In genomic region chr7:117630501-117630900, GRCh38 we compare ENCODE assay signal across 19 cellular contexts.
A peak's percentile ranks its signal among the peaks of the same experiment; 100 is the strongest.
DNase-seq lines count a peak whose midpoint lies in the region; ATAC-seq, FAIRE-seq and TF ChIP-seq lines count a peak whose summit lies in the region.
"Had no signal": no experiment of that assay in that cellular context is flagged by ENCODE, and none has a peak within 500 bp of the region (broad histone marks: within the 10 kb centered on the region; RNA-seq: fewer than 3 reads in every experiment).

No MANE protein-coding gene starts in this region.

- no TSS peak for BruUV-seq in GM12878 (replicated peaks; lab: Mats Ljungman, UMichigan)

- H2AFZ ChIP-seq in GM12878 (ENCODE audit: control insufficient read depth, low read depth, low read length) = peak overlapping the region; percentile 55

- in situ Hi-C loops in KBM-7 (cut with MboI; ENCODE audit: low pct_unique_long_range_greater_than_20kb, low sequenced_read_pairs) = no loop called here
- in situ Hi-C loops in GM12878 (cut with MboI) = no loop called here

- TF ChIP-seq CTCF in activated CD8-positive, alpha-beta T cell treated with anti-CD3 and anti-CD28 coated beads for 36 hours (IDR thresholded peaks at IDR 0.05) = no peak
- TF ChIP-seq CTCF in GM12878 (IDR thresholded peaks at IDR 0.05 in 2 of 3, conservative IDR thresholded peaks at IDR 0.05 in 1 of 3; ENCODE audit: control insufficient read depth in 2 of 3, extremely low read depth in 1 of 3, insufficient read depth in 1 of 3, low read depth in 3 of 3, low read length in 3 of 3) = no peak

- H3K36me3 ChIP-seq in GM12878 (ENCODE audit: control insufficient read depth in 2 of 2, insufficient read depth in 2 of 2, low read length in 1 of 2) = no peaks in the 10 kb centered on the region
- H3K36me3 ChIP-seq: stomach, uterus had no signal

- intact Hi-C loops in activated CD8-positive, alpha-beta T cell treated with anti-CD3 and anti-CD28 coated beads for 36 hours (cut with micrococcal nuclease) = no loop called here
- intact Hi-C loops in GM12878 (cut with micrococcal nuclease; ENCODE audit: unreplicated experiment) = no loop called here

- SMC1A ChIA-PET in GM12878 (lab: Charles Lee; ENCODE audit: uncharacterized antibody, unreplicated experiment) = interaction anchor here (0.8 to 1.4 kb wide), 5 partner anchors 14 to 64 kb away, joined by 3 to 4 read pairs (median 4); no protein-coding TSS in a partner anchor

- no peak for DNase-seq in activated CD8-positive, alpha-beta T cell treated with anti-CD3 and anti-CD28 coated beads, Interleukin-2, amount 10 ng/mL, durations not matched to agents 7 days and 5 days
- no peak for DNase-seq in activated CD8-positive, alpha-beta T cell treated with anti-CD3 and anti-CD28 coated beads for 36 hours
- DNase-seq in KBM-7 (peak; percentile 63), GM12878 (ENCODE audit: low read depth, low spot score) (no peak)
- no peak for DNase-seq in stimulated activated effector memory CD8-positive, alpha-beta T cell treated with anti-CD3 and anti-CD28 coated beads, Interleukin-12 subunit alpha, Interleukin-12 subunit beta, amount 100 ng/mL, for 72 hours (ENCODE audit: low spot score in 2 of 2)
- no peak for DNase-seq in activated CD4-positive, CD25-positive, alpha-beta regulatory T cell (lab: John Stamatoyannopoulos, UW)
- DNase-seq: activated CD4-positive, alpha-beta T cell treated with anti-CD3 and anti-CD28 coated beads, Interleukin-2, amount 50 U/mL, for 48 hours; activated T-cell treated with anti-CD3 and anti-CD28 coated beads, Interleukin-2, amount 50 U/mL, for 48 hours; CD8-positive, alpha-beta memory T cell; foreskin fibroblast; NCI-H2227 treated with DMSO at 0.1 percent for 48 hours; SHP77; stomach; uterus had no signal

- no peak overlapping the region for H3K9ac ChIP-seq in GM12878 (ENCODE audit: control insufficient read depth, insufficient read depth, low read length)

- TF ChIP-seq RAD21 in GM12878 (IDR thresholded peaks at IDR 0.05; ENCODE audit: insufficient read depth, low read depth, low read length) = no peak

- no peak overlapping the region for H3K4me3 Mint-ChIP-seq in activated CD8-positive, alpha-beta T cell treated with anti-CD3 and anti-CD28 coated beads, Interleukin-2, amount 10 ng/mL, durations not matched to agents 7 days and 5 days
- H3K4me3 Mint-ChIP-seq in activated CD8-positive, alpha-beta T cell treated with anti-CD3 and anti-CD28 coated beads for 36 hours = no peak overlapping the region
- H3K4me3 Mint-ChIP-seq in stimulated activated effector memory CD8-positive, alpha-beta T cell treated with anti-CD3 and anti-CD28 coated beads, Interleukin-12 subunit alpha, Interleukin-12 subunit beta, amount 100 ng/mL, for 72 hours = no peak overlapping the region
- H3K4me3 Mint-ChIP-seq: CD8-positive, alpha-beta memory T cell; central memory CD8-positive, alpha-beta T cell; memory B cell had no signal

- H3K4me2 ChIP-seq in GM12878 (ENCODE audit: control insufficient read depth, insufficient read depth) = no peak overlapping the region

- FAIRE-seq in GM12878 (lab: Jason Lieb, UNC) = no peak
- FAIRE-seq: GM18507 had no signal

- H3K27me3 ChIP-seq in GM12878 (replicated peaks in 1 of 2; ENCODE audit: control insufficient read depth in 2 of 2, insufficient read depth in 2 of 2, low read length in 1 of 2) = no peaks in the 10 kb centered on the region
- H3K27me3 ChIP-seq: stomach, uterus had no signal

- WGBS in GM12878 (ENCODE audit: insufficient coverage, insufficient replicate concordance, low lambda C conversion rate, missing lambda C conversion rate) = 34% methylated on average over 4 of the region's 4 CpGs

- peaks cover 4% of the 10 kb centered on the region for H3K4me1 Mint-ChIP-seq in activated CD8-positive, alpha-beta T cell treated with anti-CD3 and anti-CD28 coated beads, Interleukin-2, amount 10 ng/mL, durations not matched to agents 7 days and 5 days (ENCODE audit: low read depth)
- H3K4me1 Mint-ChIP-seq in activated CD8-positive, alpha-beta T cell treated with anti-CD3 and anti-CD28 coated beads for 36 hours (ENCODE audit: low read depth) = no peaks in the 10 kb centered on the region
- H3K4me1 Mint-ChIP-seq in stimulated activated effector memory CD8-positive, alpha-beta T cell treated with anti-CD3 and anti-CD28 coated beads, Interleukin-12 subunit alpha, Interleukin-12 subunit beta, amount 100 ng/mL, for 72 hours = no peaks in the 10 kb centered on the region
- H3K4me1 Mint-ChIP-seq: CD8-positive, alpha-beta memory T cell; central memory CD8-positive, alpha-beta T cell; memory B cell had no signal

- RAD21 ChIA-PET in GM12878 (lab: Charles Lee; ENCODE audit: unreplicated experiment) = no interaction called here

- H3K4me1 ChIP-seq in GM12878 (ENCODE audit: control insufficient read depth, insufficient read depth, low read length) = peaks cover 4% of the 10 kb centered on the region; the same call in 1 of the 2 replicates
- H3K4me1 ChIP-seq: uterus had no signal

- H3K9me3 ChIP-seq in GM12878 (replicated peaks; ENCODE audit: control insufficient read depth, insufficient read depth, low read length) = peaks cover 5% of the 10 kb centered on the region; the same call in 2 of the 3 replicates
- H3K9me3 ChIP-seq: stomach, uterus had no signal

- H3K4me3 ChIP-seq in GM12878 = no peak overlapping the region
- H3K4me3 ChIP-seq: stomach, uterus had no signal

- no peaks in the 10 kb centered on the region for H3K36me3 Mint-ChIP-seq in activated CD8-positive, alpha-beta T cell treated with anti-CD3 and anti-CD28 coated beads, Interleukin-2, amount 10 ng/mL, durations not matched to agents 7 days and 5 days (ENCODE audit: low read depth)
- H3K36me3 Mint-ChIP-seq in activated CD8-positive, alpha-beta T cell treated with anti-CD3 and anti-CD28 coated beads for 36 hours (ENCODE audit: low read depth) = no peaks in the 10 kb centered on the region
- H3K36me3 Mint-ChIP-seq in stimulated activated effector memory CD8-positive, alpha-beta T cell treated with anti-CD3 and anti-CD28 coated beads, Interleukin-12 subunit alpha, Interleukin-12 subunit beta, amount 100 ng/mL, for 72 hours = no peaks in the 10 kb centered on the region
- H3K36me3 Mint-ChIP-seq: CD8-positive, alpha-beta memory T cell; memory B cell had no signal

- TF ChIP-seq EP300 in GM12878 (IDR thresholded peaks at IDR 0.05; ENCODE audit: borderline replicate concordance in 1 of 2, control insufficient read depth in 1 of 2, low read depth in 2 of 2, low read length in 2 of 2) = no peak

- POLR2A ChIA-PET in activated CD8-positive, alpha-beta T cell treated with anti-CD3 and anti-CD28 coated beads, Interleukin-2, amount 10 ng/mL, durations not matched to agents 7 days and 5 days (lab: Charles Lee) = no interaction called here
- POLR2A ChIA-PET in activated CD8-positive, alpha-beta T cell treated with anti-CD3 and anti-CD28 coated beads for 36 hours (lab: Charles Lee) = no interaction called here
- POLR2A ChIA-PET in GM12878 (lab: Charles Lee) = no interaction called here

- H3K27ac ChIP-seq in GM12878 (ENCODE audit: control insufficient read depth, insufficient read depth) = peak overlapping the region; percentile 50
- H3K27ac ChIP-seq: stomach, uterus had no signal

- ATAC-seq in activated CD8-positive, alpha-beta T cell treated with anti-CD3 and anti-CD28 coated beads, Interleukin-2, amount 10 ng/mL, durations not matched to agents 7 days and 5 days = no peak
- no peak for ATAC-seq in activated CD8-positive, alpha-beta T cell treated with anti-CD3 and anti-CD28 coated beads for 36 hours
- ATAC-seq in GM12878 = peak; percentile 50
- ATAC-seq in stimulated activated effector memory CD8-positive, alpha-beta T cell treated with anti-CD3 and anti-CD28 coated beads, Interleukin-12 subunit alpha, Interleukin-12 subunit beta, amount 100 ng/mL, for 72 hours = no peak
- no peak for ATAC-seq in GM21528 (IDR thresholded peaks at IDR 0.05; ENCODE audit: low FRiP score, unreplicated experiment)
- ATAC-seq in GM21390 (IDR thresholded peaks at IDR 0.05; ENCODE audit: unreplicated experiment) = no peak

- H4K20me1 ChIP-seq in GM12878 (ENCODE audit: control insufficient read depth, insufficient read depth) = no peaks in the 10 kb centered on the region

- no peak for TF ChIP-seq POLR2A in GM12878 (IDR thresholded peaks at IDR 0.05; ENCODE audit: low read depth, low read length)

- H3K79me2 ChIP-seq in GM12878 (ENCODE audit: control insufficient read depth, insufficient read depth, low read length) = no peaks in the 10 kb centered on the region

- H3K9me3 Mint-ChIP-seq in activated CD8-positive, alpha-beta T cell treated with anti-CD3 and anti-CD28 coated beads, Interleukin-2, amount 10 ng/mL, durations not matched to agents 7 days and 5 days (ENCODE audit: insufficient read depth) = no peaks in the 10 kb centered on the region
- no peaks in the 10 kb centered on the region for H3K9me3 Mint-ChIP-seq in activated CD8-positive, alpha-beta T cell treated with anti-CD3 and anti-CD28 coated beads for 36 hours
- peaks cover 2% of the 10 kb centered on the region for H3K9me3 Mint-ChIP-seq in stimulated activated effector memory CD8-positive, alpha-beta T cell treated with anti-CD3 and anti-CD28 coated beads, Interleukin-12 subunit alpha, Interleukin-12 subunit beta, amount 100 ng/mL, for 72 hours

- CTCF ChIA-PET in activated CD8-positive, alpha-beta T cell treated with anti-CD3 and anti-CD28 coated beads, Interleukin-2, amount 10 ng/mL, durations not matched to agents 7 days and 5 days (lab: Charles Lee) = no interaction called here
- CTCF ChIA-PET in activated CD8-positive, alpha-beta T cell treated with anti-CD3 and anti-CD28 coated beads for 36 hours (lab: Charles Lee) = no interaction called here
- CTCF ChIA-PET in GM12878 (lab: Yijun Ruan, JAX) = interaction anchor here (1.7 kb wide), 1 partner anchor 14 kb away, joined by 4 read pairs; no protein-coding TSS in a partner anchor

- peak overlapping the region; percentile 32 for H3K27ac Mint-ChIP-seq in activated CD8-positive, alpha-beta T cell treated with anti-CD3 and anti-CD28 coated beads, Interleukin-2, amount 10 ng/mL, durations not matched to agents 7 days and 5 days
- no peak overlapping the region for H3K27ac Mint-ChIP-seq in activated CD8-positive, alpha-beta T cell treated with anti-CD3 and anti-CD28 coated beads for 36 hours
- peak overlapping the region; percentile 26 for H3K27ac Mint-ChIP-seq in stimulated activated effector memory CD8-positive, alpha-beta T cell treated with anti-CD3 and anti-CD28 coated beads, Interleukin-12 subunit alpha, Interleukin-12 subunit beta, amount 100 ng/mL, for 72 hours
- H3K27ac Mint-ChIP-seq: CD8-positive, alpha-beta memory T cell; memory B cell had no signal

- no peaks in the 10 kb centered on the region for H3K27me3 Mint-ChIP-seq in activated CD8-positive, alpha-beta T cell treated with anti-CD3 and anti-CD28 coated beads, Interleukin-2, amount 10 ng/mL, durations not matched to agents 7 days and 5 days (ENCODE audit: low read depth)
- no peaks in the 10 kb centered on the region for H3K27me3 Mint-ChIP-seq in activated CD8-positive, alpha-beta T cell treated with anti-CD3 and anti-CD28 coated beads for 36 hours
- H3K27me3 Mint-ChIP-seq: CD8-positive, alpha-beta memory T cell; central memory CD8-positive, alpha-beta T cell; memory B cell had no signal

TF ChIP-seq in GM12878, 131 proteins besides CTCF, POLR2A, EP300 and RAD21:
- TF ChIP-seq SPI1 (IDR thresholded peaks at IDR 0.05; ENCODE audit: borderline replicate concordance, insufficient read depth, low read depth, low read length) = peak; percentile 27; the same call in 1 of the 2 replicates
- no peak for TF ChIP-seq ZNF207 (IDR thresholded peaks at IDR 0.05; ENCODE audit: borderline replicate concordance)
